1 cellular context compared by ENCODE assay signal in genomic region chr5:127086583-127086982, GRCh38.
TF ChIP-seq lines count a peak whose summit lies in the region.

No MANE protein-coding gene starts in this region.

TF ChIP-seq in HepG2, 621 proteins besides CTCF, POLR2A, EP300 and RAD21:
- peak; percentile 59 for TF ChIP-seq FOSL2 (CRISPR knock-in tag; IDR thresholded peaks at IDR 0.05)
- TF ChIP-seq TFAP4 (IDR thresholded peaks at IDR 0.05; ENCODE audit: borderline replicate concordance, low read depth): peak; percentile 50; the same call in 1 of the 2 replicates
- TF ChIP-seq BORCS8-MEF2B (CRISPR knock-in tag; IDR thresholded peaks at IDR 0.05): no peak
- TF ChIP-seq SAP130 (CRISPR knock-in tag; IDR thresholded peaks at IDR 0.05; ENCODE audit: low read depth): 0 out of 2 replicates have a peak, but pooled peaks have one; percentile 12
- no peak for TF ChIP-seq CENPT (CRISPR knock-in tag; IDR thresholded peaks at IDR 0.05; ENCODE audit: low read depth)
- TF ChIP-seq, protein P1, sequence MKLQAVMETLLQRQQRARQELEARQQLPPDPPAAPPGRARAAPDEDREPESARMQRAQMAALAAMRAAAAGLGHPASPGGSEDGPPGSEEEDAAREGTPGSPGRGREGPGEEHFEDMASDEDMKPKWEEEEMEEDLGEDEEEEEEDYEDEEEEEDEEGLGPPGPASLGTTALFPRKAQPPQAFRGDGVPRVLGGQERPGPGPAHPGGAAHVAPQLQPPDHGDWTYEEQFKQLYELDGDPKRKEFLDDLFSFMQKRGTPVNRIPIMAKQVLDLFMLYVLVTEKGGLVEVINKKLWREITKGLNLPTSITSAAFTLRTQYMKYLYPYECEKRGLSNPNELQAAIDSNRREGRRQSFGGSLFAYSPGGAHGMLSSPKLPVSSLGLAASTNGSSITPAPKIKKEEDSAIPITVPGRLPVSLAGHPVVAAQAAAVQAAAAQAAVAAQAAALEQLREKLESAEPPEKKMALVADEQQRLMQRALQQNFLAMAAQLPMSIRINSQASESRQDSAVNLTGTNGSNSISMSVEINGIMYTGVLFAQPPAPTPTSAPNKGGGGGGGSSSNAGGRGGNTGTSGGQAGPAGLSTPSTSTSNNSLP (IDR thresholded peaks at IDR 0.05; ENCODE audit: low read depth, low read length): peak; percentile 56; the same call in 1 of the 2 replicates
TF ChIP-seq in HepG2: peak in this region for 4.
